Comparison of ENCODE assay signal across 16 cellular contexts in genomic region chr5:157481666-157482065, GRCh38. TPM values are rescaled to one million over a fixed set of nuclear protein-coding genes. Genes with fewer than 3 reads are reported as not detected.
DNase-seq lines count a peak whose midpoint lies in the region; ATAC-seq and TF ChIP-seq lines count a peak whose summit lies in the region.
"Had no signal": no experiment of that assay in that cellular context is flagged by ENCODE, and none has a peak within 500 bp of the region (broad histone marks: within the 10 kb centered on the region; RNA-seq: fewer than 3 reads in every experiment).

No MANE protein-coding gene starts in this region.

- H3K27ac ChIP-seq in CD4-positive, alpha-beta memory T cell (ENCODE audit: low read depth, low read length) = no peak overlapping the region
- H3K27ac ChIP-seq in spleen = peak overlapping the region in 6 of 8 donors; percentile 32 to 85 (median 56)
- H3K27ac ChIP-seq: A549, BLaER1 had no signal

- peaks cover 63% of the 10 kb centered on the region for H3K36me3 ChIP-seq in CD4-positive, alpha-beta memory T cell (ENCODE audit: insufficient read depth, low read length)
- H3K36me3 ChIP-seq in spleen = peaks cover 0 to 100% (median 58%) of the 10 kb centered on the region in 6 donors

- H3K4me1 ChIP-seq in CD4-positive, alpha-beta memory T cell (ENCODE audit: insufficient read depth, low read length) = peaks cover 40% of the 10 kb centered on the region
- peaks cover 4 to 91% (median 45%) of the 10 kb centered on the region in 6 donors for H3K4me1 ChIP-seq in spleen

- no peak overlapping the region for H3K4me3 Mint-ChIP-seq in activated CD4-positive, alpha-beta memory T cell treated with anti-CD3 and anti-CD28 coated beads, Interleukin-2, amount 10 ng/mL, durations not matched to agents 7 days and 5 days
- H3K4me3 Mint-ChIP-seq in activated CD4-positive, alpha-beta memory T cell treated with anti-CD3 and anti-CD28 coated beads for 36 hours = no peak overlapping the region
- no peak overlapping the region for H3K4me3 Mint-ChIP-seq in CD4-positive, alpha-beta memory T cell
- H3K4me3 Mint-ChIP-seq in activated B cell treated with CpG ODN at 0.5 μM for 24 hours = no peak overlapping the region

- H3K36me3 Mint-ChIP-seq in activated CD4-positive, alpha-beta memory T cell treated with anti-CD3 and anti-CD28 coated beads, Interleukin-2, amount 10 ng/mL, durations not matched to agents 7 days and 5 days (ENCODE audit: low read depth) = peaks cover 96% of the 10 kb centered on the region
- H3K36me3 Mint-ChIP-seq in activated CD4-positive, alpha-beta memory T cell treated with anti-CD3 and anti-CD28 coated beads for 36 hours = peaks cover 70% of the 10 kb centered on the region
- peaks cover 71 to 87% of the 10 kb centered on the region in 2 donors for H3K36me3 Mint-ChIP-seq in CD4-positive, alpha-beta memory T cell
- peaks cover 94% of the 10 kb centered on the region for H3K36me3 Mint-ChIP-seq in activated B cell treated with CpG ODN at 0.5 μM for 24 hours (ENCODE audit: low read depth)

- intact Hi-C loops in activated CD4-positive, alpha-beta memory T cell treated with anti-CD3 and anti-CD28 coated beads for 36 hours (cut with micrococcal nuclease) = no loop called here
- intact Hi-C loops in CD4-positive, alpha-beta memory T cell (cut with micrococcal nuclease) = no loop called here
- intact Hi-C loops in activated B cell treated with CpG ODN at 0.5 μM for 24 hours (cut with micrococcal nuclease) (no loop called here), spleen (cut with DNase I; ENCODE audit: low total_unique reads) (no loop called here)

- H3K27me3 ChIP-seq in CD4-positive, alpha-beta memory T cell (ENCODE audit: insufficient read depth, low read length) = no peaks in the 10 kb centered on the region
- no peaks in the 10 kb centered on the region for H3K27me3 ChIP-seq in spleen (replicated peaks in 1 of 7)
- H3K27me3 ChIP-seq: BLaER1 had no signal

- CTCF ChIA-PET in activated CD4-positive, alpha-beta memory T cell treated with anti-CD3 and anti-CD28 coated beads, Interleukin-2, amount 10 ng/mL, durations not matched to agents 7 days and 5 days (lab: Charles Lee) = interaction anchor here (0.6 to 1.3 kb wide), 2 partner anchors 10 to 50 kb away, joined by 3 to 5 read pairs; no protein-coding TSS in a partner anchor
- CTCF ChIA-PET in activated CD4-positive, alpha-beta memory T cell treated with anti-CD3 and anti-CD28 coated beads for 36 hours (lab: Charles Lee) = interaction anchor here (0.9 to 2.9 kb wide), 3 partner anchors 11 to 261 kb away, joined by 3 to 16 read pairs (median 12); no protein-coding TSS in a partner anchor
- CTCF ChIA-PET in CD4-positive, alpha-beta memory T cell (lab: Charles Lee; ENCODE audit: partially characterized antibody) = interaction anchor here (0.5 to 4.5 kb wide), 4 partner anchors 11 to 281 kb away, joined by 3 to 27 read pairs (median 3); no protein-coding TSS in a partner anchor
- CTCF ChIA-PET in activated B cell treated with CpG ODN at 0.5 μM for 24 hours (lab: Charles Lee) = interaction anchor here (0.6 kb wide), 1 partner anchor 60 kb away, joined by 3 read pairs; no protein-coding TSS in a partner anchor

- peaks cover 75% of the 10 kb centered on the region for H3K4me1 Mint-ChIP-seq in activated CD4-positive, alpha-beta memory T cell treated with anti-CD3 and anti-CD28 coated beads, Interleukin-2, amount 10 ng/mL, durations not matched to agents 7 days and 5 days
- H3K4me1 Mint-ChIP-seq in activated CD4-positive, alpha-beta memory T cell treated with anti-CD3 and anti-CD28 coated beads for 36 hours (ENCODE audit: low read depth) = peaks cover 32% of the 10 kb centered on the region
- H3K4me1 Mint-ChIP-seq in CD4-positive, alpha-beta memory T cell = peaks cover 26 to 59% (median 33%) of the 10 kb centered on the region in 4 donors
- H3K4me1 Mint-ChIP-seq in activated B cell treated with CpG ODN at 0.5 μM for 24 hours = peaks cover 96% of the 10 kb centered on the region

- no peaks in the 10 kb centered on the region for H3K9me3 ChIP-seq in CD4-positive, alpha-beta memory T cell (ENCODE audit: control insufficient read depth in 1 of 2, low read length in 2 of 2)
- no peaks in the 10 kb centered on the region for H3K9me3 ChIP-seq in spleen
- H3K9me3 ChIP-seq: A549, BLaER1 had no signal

- POLR2A ChIA-PET in activated CD4-positive, alpha-beta memory T cell treated with anti-CD3 and anti-CD28 coated beads, Interleukin-2, amount 10 ng/mL, durations not matched to agents 7 days and 5 days (lab: Charles Lee) = interaction anchor here (1.0 kb wide), 1 partner anchor 11 kb away, joined by 3 read pairs; no protein-coding TSS in a partner anchor
- POLR2A ChIA-PET in activated CD4-positive, alpha-beta memory T cell treated with anti-CD3 and anti-CD28 coated beads for 36 hours (lab: Charles Lee) = no interaction called here
- POLR2A ChIA-PET in CD4-positive, alpha-beta memory T cell (lab: Charles Lee; ENCODE audit: partially characterized antibody) = interaction anchor here (0.6 kb wide), 1 partner anchor 170 kb away, joined by 3 read pairs; the partner anchor contains the start of gene SOX30
- POLR2A ChIA-PET in activated B cell treated with CpG ODN at 0.5 μM for 24 hours (lab: Charles Lee) = interaction anchor here (0.8 to 1.4 kb wide), 2 partner anchors 11 to 153 kb away, joined by 3 to 6 read pairs; no protein-coding TSS in a partner anchor

- H3K27me3 Mint-ChIP-seq in activated CD4-positive, alpha-beta memory T cell treated with anti-CD3 and anti-CD28 coated beads, Interleukin-2, amount 10 ng/mL, durations not matched to agents 7 days and 5 days = no peaks in the 10 kb centered on the region
- no peaks in the 10 kb centered on the region for H3K27me3 Mint-ChIP-seq in activated CD4-positive, alpha-beta memory T cell treated with anti-CD3 and anti-CD28 coated beads for 36 hours
- H3K27me3 Mint-ChIP-seq in CD4-positive, alpha-beta memory T cell = no peaks in the 10 kb centered on the region
- H3K27me3 Mint-ChIP-seq in activated B cell treated with CpG ODN at 0.5 μM for 24 hours = no peaks in the 10 kb centered on the region

- TF ChIP-seq CTCF in activated B cell treated with CpG ODN at 0.5 μM for 24 hours (IDR thresholded peaks at IDR 0.05) (no peak), spleen (IDR thresholded peaks at IDR 0.05 in 8 of 11, conservative IDR thresholded peaks at IDR 0.05 in 3 of 11) (no peak)

- no peak for DNase-seq in activated CD4-positive, alpha-beta memory T cell treated with anti-CD3 and anti-CD28 coated beads, Interleukin-2, amount 10 ng/mL, durations not matched to agents 7 days and 5 days
- DNase-seq in activated CD4-positive, alpha-beta memory T cell treated with anti-CD3 and anti-CD28 coated beads for 36 hours = no peak
- no peak for DNase-seq in CD4-positive, alpha-beta memory T cell
- no peak for DNase-seq in activated B cell treated with CpG ODN at 0.5 μM for 24 hours
- DNase-seq in spleen = no peak
- DNase-seq in dermis blood vessel endothelial cell = no peak
- DNase-seq in GM19238 (ENCODE audit: insufficient read length, low spot score) = no peak
- DNase-seq: KBM-7, NCI-H1694 treated with DMSO at 0.1 percent for 48 hours, NCI-H2227 treated with DMSO at 0.1 percent for 48 hours, NCI-H510A treated with DMSO at 0.1 percent for 48 hours, NCI-H774, SHP77 had no signal

- peak overlapping the region; percentile 75 for H3K27ac Mint-ChIP-seq in activated CD4-positive, alpha-beta memory T cell treated with anti-CD3 and anti-CD28 coated beads, Interleukin-2, amount 10 ng/mL, durations not matched to agents 7 days and 5 days
- no peak overlapping the region for H3K27ac Mint-ChIP-seq in activated CD4-positive, alpha-beta memory T cell treated with anti-CD3 and anti-CD28 coated beads for 36 hours
- H3K27ac Mint-ChIP-seq in CD4-positive, alpha-beta memory T cell = peak overlapping the region in 5 of 7 donors; percentile 2 to 89 (median 53)
- peak overlapping the region; percentile 95 for H3K27ac Mint-ChIP-seq in activated B cell treated with CpG ODN at 0.5 μM for 24 hours

- 94 to 99% (median 97%) methylated on average over 7 of the region's 7 CpGs for WGBS in spleen, 5 donors

- ATAC-seq in activated B cell treated with CpG ODN at 0.5 μM for 24 hours (ENCODE audit: low read depth) = no peak
- ATAC-seq in GM21367 (IDR thresholded peaks at IDR 0.05; ENCODE audit: unreplicated experiment) = no peak
- ATAC-seq: A549 had no signal

- H3K9me3 Mint-ChIP-seq in activated CD4-positive, alpha-beta memory T cell treated with anti-CD3 and anti-CD28 coated beads, Interleukin-2, amount 10 ng/mL, durations not matched to agents 7 days and 5 days = no peaks in the 10 kb centered on the region
- H3K9me3 Mint-ChIP-seq in activated CD4-positive, alpha-beta memory T cell treated with anti-CD3 and anti-CD28 coated beads for 36 hours = no peaks in the 10 kb centered on the region
- H3K9me3 Mint-ChIP-seq in CD4-positive, alpha-beta memory T cell = peaks cover 0 to 2% (median 0%) of the 10 kb centered on the region in 8 donors
- H3K9me3 Mint-ChIP-seq in activated B cell treated with CpG ODN at 0.5 μM for 24 hours = no peaks in the 10 kb centered on the region

- no peak overlapping the region for H3K4me3 ChIP-seq in CD4-positive, alpha-beta memory T cell (ENCODE audit: low read length in 2 of 2)
- no peak overlapping the region for H3K4me3 ChIP-seq in spleen
- H3K4me3 ChIP-seq: A549, BLaER1 had no signal

- TF ChIP-seq POLR2A in spleen (IDR thresholded peaks at IDR 0.05) = no peak

RNA-seq across cellular contexts. Expression of gene NIPAL4, which starts 21.7 kb away (rescaled TPM):
- under 1 TPM; 0.05 to 0.10 TPM for total RNA-seq in activated CD4-positive, alpha-beta memory T cell treated with anti-CD3 and anti-CD28 coated beads, Interleukin-2, amount 10 ng/mL, durations not matched to agents 7 days and 5 days
- total RNA-seq in activated CD4-positive, alpha-beta memory T cell treated with anti-CD3 and anti-CD28 coated beads for 36 hours = 1 to 10 TPM; 2.5 to 2.9 TPM
- total RNA-seq in CD4-positive, alpha-beta memory T cell = not detected
- not detected for polyA plus RNA-seq in CD4-positive, alpha-beta memory T cell
- total RNA-seq in activated B cell treated with CpG ODN at 0.5 μM for 24 hours (2.7 and 2.8 TPM in 2 replicates), spleen (under 1 TPM in 6 of 7 donors, not detected in 1; 0.34 to 0.73 (median 0.47) TPM), dermis blood vessel endothelial cell (not detected in 2 replicates)
- polyA plus RNA-seq in spleen = under 1 TPM; 0.19 to 0.49 (median 0.39) TPM
